In genomic region chr17:78780335-78780734, GRCh38 we compare ENCODE assay signal across 11 cellular contexts. TPM values are rescaled to one million over a fixed set of nuclear protein-coding genes. Genes with fewer than 3 reads are reported as not detected.
DNase-seq lines count a peak whose midpoint lies in the region; ATAC-seq and TF ChIP-seq lines count a peak whose summit lies in the region.
"Had no signal": no experiment of that assay in that cellular context is flagged by ENCODE, and none has a peak within 500 bp of the region (broad histone marks: within the 10 kb centered on the region; RNA-seq: fewer than 3 reads in every experiment).

No MANE protein-coding gene starts in this region.

- peak overlapping the region; percentile 100 for H3K4me3 Mint-ChIP-seq in T-helper 17 cell
- peak overlapping the region; percentile 82 for H3K4me3 Mint-ChIP-seq in stimulated activated memory B cell treated with anti-CD40 and anti-IgM and Interleukin-4, amounts not matched to agents 10 μg/mL and 1 μg/mL and 100 μg/mL, for 72 hours

- H3K27me3 Mint-ChIP-seq in T-helper 17 cell: no peaks in the 10 kb centered on the region
- H3K27me3 Mint-ChIP-seq in stimulated activated memory B cell treated with anti-CD40 and anti-IgM and Interleukin-4, amounts not matched to agents 10 μg/mL and 1 μg/mL and 100 μg/mL, for 72 hours: no peaks in the 10 kb centered on the region

- peaks cover 37% of the 10 kb centered on the region for H3K4me1 Mint-ChIP-seq in T-helper 17 cell
- peaks cover 56% of the 10 kb centered on the region for H3K4me1 Mint-ChIP-seq in stimulated activated memory B cell treated with anti-CD40 and anti-IgM and Interleukin-4, amounts not matched to agents 10 μg/mL and 1 μg/mL and 100 μg/mL, for 72 hours

- no peak overlapping the region for H2AFZ ChIP-seq in fibroblast of lung (ENCODE audit: low read length)

- H3K79me2 ChIP-seq in fibroblast of lung (ENCODE audit: control insufficient read depth, insufficient read depth, low read length): peaks cover 19% of the 10 kb centered on the region

- TF ChIP-seq CTCF in fibroblast of lung (conservative IDR thresholded peaks at IDR 0.05 in 1 of 2, IDR thresholded peaks at IDR 0.05 in 1 of 2; ENCODE audit: low read depth in 1 of 2, low read length in 2 of 2): no peak

- H3K4me1 ChIP-seq in fibroblast of lung (ENCODE audit: control insufficient read depth, extremely low read depth, insufficient read depth, low read length): no peaks in the 10 kb centered on the region

- H3K4me3 ChIP-seq in fibroblast of lung (replicated peaks in 1 of 4; ENCODE audit: control extremely low read depth in 1 of 4, insufficient read depth in 1 of 4, low read depth in 3 of 4, low read length in 4 of 4): peak overlapping the region in 1 of 4 experiments; percentile 74

- ATAC-seq in T-helper 17 cell (peak; percentile 5), GM21381 (IDR thresholded peaks at IDR 0.05; ENCODE audit: unreplicated experiment) (no peak)
- ATAC-seq in stimulated activated memory B cell treated with anti-CD40 and anti-IgM and Interleukin-4, amounts not matched to agents 10 μg/mL and 1 μg/mL and 100 μg/mL, for 72 hours: no peak

- H3K9me3 Mint-ChIP-seq in stimulated activated memory B cell treated with anti-CD40 and anti-IgM and Interleukin-4, amounts not matched to agents 10 μg/mL and 1 μg/mL and 100 μg/mL, for 72 hours: no peaks in the 10 kb centered on the region

- peak overlapping the region; percentile 1 for H3K4me2 ChIP-seq in fibroblast of lung (ENCODE audit: extremely low read depth, insufficient read depth, low read length)

- H3K36me3 Mint-ChIP-seq in T-helper 17 cell (ENCODE audit: low read depth): peaks cover 3% of the 10 kb centered on the region
- peaks cover 13% of the 10 kb centered on the region for H3K36me3 Mint-ChIP-seq in stimulated activated memory B cell treated with anti-CD40 and anti-IgM and Interleukin-4, amounts not matched to agents 10 μg/mL and 1 μg/mL and 100 μg/mL, for 72 hours

- no peaks in the 10 kb centered on the region for H3K36me3 ChIP-seq in fibroblast of lung (ENCODE audit: control insufficient read depth, insufficient read depth, low read length)

- H3K27ac Mint-ChIP-seq in T-helper 17 cell: no peak overlapping the region
- H3K27ac Mint-ChIP-seq in stimulated activated memory B cell treated with anti-CD40 and anti-IgM and Interleukin-4, amounts not matched to agents 10 μg/mL and 1 μg/mL and 100 μg/mL, for 72 hours: peak overlapping the region; percentile 89

- DNase-seq in DMS79 treated with DMSO at 0.1 percent for 48 hours (lab: John Stamatoyannopoulos, UW): peak; percentile 20
- no peak for DNase-seq in DMS79 (lab: John Stamatoyannopoulos, UW)
- DNase-seq in T-helper 17 cell: no peak
- DNase-seq in fibroblast of lung (ENCODE audit: low read depth in 2 of 2): no peak
- no peak for DNase-seq in activated CD8-positive, alpha-beta memory T cell treated with anti-CD3 and anti-CD28 coated beads for 24 hours
- DNase-seq in UCSD-AML1 (lab: John Stamatoyannopoulos, UW; ENCODE audit: unreplicated experiment): no peak
- DNase-seq: 8988T, anterior cingulate cortex, OCI-M1 had no signal

- H3K27me3 ChIP-seq in fibroblast of lung (ENCODE audit: control insufficient read depth, insufficient read depth, low read length): no peaks in the 10 kb centered on the region

- H3K27ac ChIP-seq in fibroblast of lung (ENCODE audit: insufficient read depth, low read length): no peak overlapping the region

- no peaks in the 10 kb centered on the region for H3K9me3 ChIP-seq in T-helper 17 cell (ENCODE audit: control insufficient read depth, low read length, poor library complexity, severe bottlenecking)
- no peaks in the 10 kb centered on the region for H3K9me3 ChIP-seq in fibroblast of lung (ENCODE audit: control insufficient read depth, insufficient read depth, low read depth, low read length)

- no peak overlapping the region for H3K9ac ChIP-seq in fibroblast of lung (ENCODE audit: insufficient read depth, low read length)

- no peaks in the 10 kb centered on the region for H4K20me1 ChIP-seq in fibroblast of lung (ENCODE audit: control insufficient read depth, extremely low read depth, insufficient read depth, low read length)

RNA-seq across cellular contexts. Expression of gene CYTH1, which starts 1.7 kb away (rescaled TPM):
- total RNA-seq in T-helper 17 cell (100 to 1,000 TPM; 462 to 497 TPM), fibroblast of lung (6.7 and 9.9 TPM in 2 replicates)
- 8.9 and 11.3 TPM in 2 replicates for polyA plus RNA-seq in fibroblast of lung
- 6.3 and 9.7 TPM in 2 replicates for polyA plus RNA-seq in fibroblast of lung (2012)
- polyA minus RNA-seq in fibroblast of lung (ENCODE audit: low replicate concordance): 5.5 and 18.6 TPM in 2 replicates

Comparison
In these comparisons a context has a peak if more than half of its experiments do, and no peak if none do; other contexts are left out.
1. RNA of gene CYTH1, which starts 1.7 kb away (total RNA-seq): 462 to 497 TPM in T-helper 17 cell; 6.7 to 9.9 TPM in fibroblast of lung; every median in the first group is over 10 times any median in the second.